22 cellular contexts compared by ENCODE assay signal in the genomic region with DNA sequence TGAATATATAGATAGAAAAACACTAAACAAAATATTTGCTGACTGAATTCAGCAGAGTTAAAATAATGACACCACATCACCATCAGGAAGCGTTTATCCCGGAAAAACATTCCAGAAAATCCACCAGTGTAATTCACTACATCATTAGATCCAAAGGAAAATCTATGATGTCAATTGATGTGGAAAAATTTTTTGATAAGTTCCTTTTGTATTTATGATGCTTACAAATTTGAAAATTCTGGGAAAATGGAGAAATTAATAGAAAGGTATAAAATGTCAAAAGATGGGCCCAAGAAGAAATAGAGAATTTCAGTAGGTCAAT. TPM values are rescaled to one million over a fixed set of nuclear protein-coding genes. Genes with fewer than 3 reads are reported as not detected.
"Had no signal": no experiment of that assay in that cellular context is flagged by ENCODE, and none has a peak within 500 bp of the region (broad histone marks: within the 10 kb centered on the region; RNA-seq: fewer than 3 reads in every experiment).

No MANE protein-coding gene starts in this region.

- H3K4me3 ChIP-seq: cardiac muscle cell, gastroesophageal sphincter, heart right ventricle, lung, transverse colon had no signal

- ATAC-seq: left lobe of liver; naive thymus-derived CD4-positive, alpha-beta T cell; stimulated activated naive CD8-positive, alpha-beta T cell treated with anti-CD3 and anti-CD28 coated beads, Interleukin-15, Interleukin-2, amounts not matched to agents 100 U/mL and 50 U/mL, for 24 hours; T-helper 17 cell had no signal

- H3K36me3 ChIP-seq: cardiac muscle cell, gastroesophageal sphincter, heart right ventricle, transverse colon had no signal

- H3K27ac ChIP-seq: cardiac muscle cell, transverse colon had no signal

- DNase-seq: activated CD4-positive, alpha-beta memory T cell treated with anti-CD3 and anti-CD28 coated beads for 36 hours; activated CD4-positive, alpha-beta T cell treated with anti-CD3 and anti-CD28 coated beads for 48 hours; activated naive CD4-positive, alpha-beta T cell treated with Interleukin-2 at 50 U/mL for 16 hours; activated naive CD8-positive, alpha-beta T cell treated with anti-CD3 and anti-CD28 coated beads for 36 hours; activated T-cell treated with anti-CD3 and anti-CD28 coated beads, Interleukin-2, amount 50 U/mL, for 48 hours; amygdala; dermis blood vessel endothelial cell; effector CD8-positive, alpha-beta T cell; erythroblast; heart right ventricle; kidney; naive thymus-derived CD4-positive, alpha-beta T cell; occipital lobe; stimulated activated CD4-positive, alpha-beta T cell treated with anti-CD3 and anti-CD28 coated beads, Interleukin-4, amount 100 ng/mL, for 24 hours; stimulated activated naive CD8-positive, alpha-beta T cell treated with anti-CD3 and anti-CD28 coated beads, Interleukin-15, Interleukin-2, amounts not matched to agents 100 U/mL and 50 U/mL, for 24 hours; T-helper 17 cell; transverse colon had no signal

- H3K27me3 ChIP-seq: cardiac muscle cell, gastroesophageal sphincter, heart right ventricle, transverse colon had no signal

- H3K9me3 ChIP-seq: gastroesophageal sphincter, heart right ventricle, transverse colon had no signal

RNA-seq across cellular contexts. Expression of gene CCN5, which starts 7.9 kb away (rescaled TPM):
- total RNA-seq: activated CD4-positive, alpha-beta memory T cell treated with anti-CD3 and anti-CD28 coated beads for 36 hours; activated naive CD8-positive, alpha-beta T cell treated with anti-CD3 and anti-CD28 coated beads for 36 hours; cardiac muscle cell; dermis blood vessel endothelial cell; naive thymus-derived CD4-positive, alpha-beta T cell; neural crest cell; occipital lobe; T-helper 17 cell had no signal
- polyA plus RNA-seq: naive thymus-derived CD4-positive, alpha-beta T cell had no signal

RNA-seq across cellular contexts. Expression of gene KCNK15, which starts 38.4 kb away (rescaled TPM):
- total RNA-seq: cardiac muscle cell, neural crest cell, occipital lobe, T-helper 17 cell had no signal
- polyA plus RNA-seq: naive thymus-derived CD4-positive, alpha-beta T cell had no signal
